1 cellular context compared by ENCODE assay signal in the genomic region with DNA sequence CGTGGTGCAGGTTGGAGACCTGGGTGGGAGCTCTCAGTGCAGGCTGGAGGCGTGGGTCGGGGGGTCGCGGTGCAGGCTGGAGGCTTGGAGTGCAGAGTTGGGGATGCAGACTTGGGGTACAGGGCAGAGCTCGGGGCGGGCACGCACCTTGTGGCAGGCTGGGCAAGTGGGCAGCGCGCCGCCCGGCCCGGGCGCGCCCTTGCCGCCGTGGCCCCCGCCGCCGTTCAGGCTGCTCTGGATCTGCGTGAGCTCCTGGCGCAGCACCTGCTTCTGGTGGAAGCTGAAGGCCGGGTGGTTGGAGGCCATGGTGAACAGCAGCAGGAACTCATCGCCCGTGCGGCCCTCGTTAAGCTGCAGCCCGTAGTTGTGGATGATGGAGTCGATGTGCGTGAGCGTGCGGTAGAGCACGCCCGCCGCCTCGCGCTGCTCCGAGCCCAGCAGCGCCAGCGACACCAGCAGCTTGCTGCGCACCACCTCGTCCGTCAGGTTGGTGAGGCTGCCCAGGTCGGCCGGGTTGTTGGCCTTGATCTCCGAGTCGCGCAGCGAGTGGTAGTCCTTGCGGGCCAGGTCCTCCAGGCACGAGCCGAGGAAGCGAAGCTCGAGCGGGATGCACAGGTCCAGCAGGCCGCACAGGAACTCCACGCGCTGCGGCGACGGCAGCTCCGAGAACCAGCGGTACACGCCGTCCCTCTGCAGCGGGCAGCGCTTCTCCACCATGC.
TF ChIP-seq lines count a peak whose summit lies in the region.

No MANE protein-coding gene starts in this region.

TF ChIP-seq in WTC11, 78 proteins besides CTCF, POLR2A, EP300 and RAD21 (continued from another document):
- TF ChIP-seq FOXP1 (CRISPR knock-in tag; IDR thresholded peaks at IDR 0.05; ENCODE audit: borderline replicate concordance) (0 out of 2 replicates have a peak, but pooled peaks have one; percentile 17), RELA (CRISPR knock-in tag; IDR thresholded peaks at IDR 0.05; ENCODE audit: borderline replicate concordance) (peak; percentile 52; the same call in 1 of the 2 replicates)
TF ChIP-seq in WTC11: peak in this region for 4; not testable (repeated sequence) for 74.
